2 cellular contexts compared by ENCODE assay signal in the genomic region with DNA sequence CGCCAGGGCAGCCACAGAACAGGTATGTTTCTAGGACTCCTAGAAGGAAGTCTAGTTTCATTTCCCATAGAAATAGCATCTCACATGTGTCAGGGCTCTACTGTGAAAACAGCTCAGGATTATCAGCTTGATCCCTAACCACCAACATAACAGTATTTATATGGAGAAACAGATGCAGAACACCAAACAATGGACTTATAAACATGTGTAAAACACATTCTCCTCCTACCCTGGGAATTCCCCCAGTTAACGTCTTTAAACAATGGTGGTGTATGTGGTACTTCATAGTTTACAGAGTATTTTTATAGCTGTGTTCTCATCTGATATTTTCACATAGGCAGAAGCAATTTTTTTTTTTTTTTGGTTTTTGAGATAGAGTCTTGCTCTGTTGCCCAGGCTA.
TF ChIP-seq lines count a peak whose summit lies in the region.

No MANE protein-coding gene starts in this region.

TF ChIP-seq in GM12878, 131 proteins besides CTCF, POLR2A, EP300 and RAD21:
- TF ChIP-seq SPI1 (IDR thresholded peaks at IDR 0.05; ENCODE audit: borderline replicate concordance, insufficient read depth, low read depth, low read length) = no peak
- TF ChIP-seq, protein P1, sequence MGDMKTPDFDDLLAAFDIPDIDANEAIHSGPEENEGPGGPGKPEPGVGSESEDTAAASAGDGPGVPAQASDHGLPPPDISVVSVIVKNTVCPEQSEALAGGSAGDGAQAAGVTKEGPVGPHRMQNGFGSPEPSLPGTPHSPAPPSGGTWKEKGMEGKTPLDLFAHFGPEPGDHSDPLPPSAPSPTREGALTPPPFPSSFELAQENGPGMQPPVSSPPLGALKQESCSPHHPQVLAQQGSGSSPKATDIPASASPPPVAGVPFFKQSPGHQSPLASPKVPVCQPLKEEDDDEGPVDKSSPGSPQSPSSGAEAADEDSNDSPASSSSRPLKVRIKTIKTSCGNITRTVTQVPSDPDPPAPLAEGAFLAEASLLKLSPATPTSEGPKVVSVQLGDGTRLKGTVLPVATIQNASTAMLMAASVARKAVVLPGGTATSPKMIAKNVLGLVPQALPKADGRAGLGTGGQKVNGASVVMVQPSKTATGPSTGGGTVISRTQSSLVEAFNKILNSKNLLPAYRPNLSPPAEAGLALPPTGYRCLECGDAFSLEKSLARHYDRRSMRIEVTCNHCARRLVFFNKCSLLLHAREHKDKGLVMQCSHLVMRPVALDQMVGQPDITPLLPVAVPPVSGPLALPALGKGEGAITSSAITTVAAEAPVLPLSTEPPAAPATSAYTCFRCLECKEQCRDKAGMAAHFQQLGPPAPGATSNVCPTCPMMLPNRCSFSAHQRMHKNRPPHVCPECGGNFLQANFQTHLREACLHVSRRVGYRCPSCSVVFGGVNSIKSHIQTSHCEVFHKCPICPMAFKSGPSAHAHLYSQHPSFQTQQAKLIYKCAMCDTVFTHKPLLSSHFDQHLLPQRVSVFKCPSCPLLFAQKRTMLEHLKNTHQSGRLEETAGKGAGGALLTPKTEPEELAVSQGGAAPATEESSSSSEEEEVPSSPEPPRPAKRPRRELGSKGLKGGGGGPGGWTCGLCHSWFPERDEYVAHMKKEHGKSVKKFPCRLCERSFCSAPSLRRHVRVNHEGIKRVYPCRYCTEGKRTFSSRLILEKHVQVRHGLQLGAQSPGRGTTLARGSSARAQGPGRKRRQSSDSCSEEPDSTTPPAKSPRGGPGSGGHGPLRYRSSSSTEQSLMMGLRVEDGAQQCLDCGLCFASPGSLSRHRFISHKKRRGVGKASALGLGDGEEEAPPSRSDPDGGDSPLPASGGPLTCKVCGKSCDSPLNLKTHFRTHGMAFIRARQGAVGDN (IDR thresholded peaks at IDR 0.05) = no peak
- no peak for TF ChIP-seq WRNIP1 (IDR thresholded peaks at IDR 0.05; ENCODE audit: borderline replicate concordance, low read depth, low read length)

TF ChIP-seq in SK-N-SH, 30 proteins besides CTCF, POLR2A, EP300 and RAD21:
- no peak for TF ChIP-seq FOXJ3 (CRISPR knock-in tag; IDR thresholded peaks at IDR 0.05)
- TF ChIP-seq ELF1 (IDR thresholded peaks at IDR 0.05) = no peak
- no peak for TF ChIP-seq RCOR1 (IDR thresholded peaks at IDR 0.05; ENCODE audit: low read length)
- TF ChIP-seq NRF1 (IDR thresholded peaks at IDR 0.05; ENCODE audit: low read depth, low read length) = no peak
- TF ChIP-seq RXRA (IDR thresholded peaks at IDR 0.05; ENCODE audit: borderline replicate concordance, low read depth) = no peak
- TF ChIP-seq MEF2A (IDR thresholded peaks at IDR 0.05; ENCODE audit: borderline replicate concordance, low read depth) = no peak
- TF ChIP-seq TCF12 (IDR thresholded peaks at IDR 0.05) = no peak
- TF ChIP-seq FOSL2 (IDR thresholded peaks at IDR 0.05; ENCODE audit: borderline replicate concordance, low read depth) = no peak
- no peak for TF ChIP-seq GATA2 (CRISPR knock-in tag; IDR thresholded peaks at IDR 0.05)
- TF ChIP-seq CHD2 (IDR thresholded peaks at IDR 0.05; ENCODE audit: low read length, partially characterized antibody) = no peak
- TF ChIP-seq, protein P2, sequence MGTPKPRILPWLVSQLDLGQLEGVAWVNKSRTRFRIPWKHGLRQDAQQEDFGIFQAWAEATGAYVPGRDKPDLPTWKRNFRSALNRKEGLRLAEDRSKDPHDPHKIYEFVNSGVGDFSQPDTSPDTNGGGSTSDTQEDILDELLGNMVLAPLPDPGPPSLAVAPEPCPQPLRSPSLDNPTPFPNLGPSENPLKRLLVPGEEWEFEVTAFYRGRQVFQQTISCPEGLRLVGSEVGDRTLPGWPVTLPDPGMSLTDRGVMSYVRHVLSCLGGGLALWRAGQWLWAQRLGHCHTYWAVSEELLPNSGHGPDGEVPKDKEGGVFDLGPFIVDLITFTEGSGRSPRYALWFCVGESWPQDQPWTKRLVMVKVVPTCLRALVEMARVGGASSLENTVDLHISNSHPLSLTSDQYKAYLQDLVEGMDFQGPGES (IDR thresholded peaks at IDR 0.05; ENCODE audit: low read depth, low read length) = no peak
TF ChIP-seq in SK-N-SH: peak in this region for 0.
